ENCODE assay signal across 1 cellular context in genomic region chr14:44989497-44990440, GRCh38.
TF ChIP-seq lines count a peak whose summit lies in the region.

No MANE protein-coding gene starts in this region.

TF ChIP-seq in HepG2, 621 proteins besides CTCF, POLR2A, EP300 and RAD21:
- no peak for TF ChIP-seq HNRNPUL1 (IDR thresholded peaks at IDR 0.05; ENCODE audit: low read depth, low read length)
- no peak for TF ChIP-seq GATA4 (IDR thresholded peaks at IDR 0.05; ENCODE audit: borderline replicate concordance, low read depth)
- TF ChIP-seq HNF4A (CRISPR knock-in tag; IDR thresholded peaks at IDR 0.05): no peak
TF ChIP-seq in HepG2: peak in this region for 0.
